Comparison of ENCODE assay signal across 9 cellular contexts in genomic region chr14:50343424-50343823, GRCh38. TPM values are rescaled to one million over a fixed set of nuclear protein-coding genes. Genes with fewer than 3 reads are reported as not detected.
DNase-seq lines count a peak whose midpoint lies in the region; ATAC-seq and TF ChIP-seq lines count a peak whose summit lies in the region.
"Had no signal": no experiment of that assay in that cellular context is flagged by ENCODE, and none has a peak within 500 bp of the region (broad histone marks: within the 10 kb centered on the region; RNA-seq: fewer than 3 reads in every experiment).

No MANE protein-coding gene starts in this region.

- WGBS in suprapubic skin, result 48% methylated on average over 1 of the region's 1 CpG

- peaks cover 12% of the 10 kb centered on the region for H3K27me3 Mint-ChIP-seq in T-helper 2 cell treated with Interferon-gamma antibody and Interleukin-4, amounts not matched to agents 5 μg/mL and 100 μg/mL, for 36 hours (ENCODE audit: low read depth)

- TF ChIP-seq CTCF in suprapubic skin (IDR thresholded peaks at IDR 0.05), result no peak
- no peak for TF ChIP-seq CTCF in A673 (conservative IDR thresholded peaks at IDR 0.05; ENCODE audit: low read depth, low read length)

- POLR2A ChIA-PET in A673 (lab: Charles Lee; ENCODE audit: low non-redundant PET), result no interaction called here

- H3K4me1 ChIP-seq in suprapubic skin (peaks cover 39% of the 10 kb centered on the region), A673 (ENCODE audit: insufficient read depth, low read length, poor library complexity, severe bottlenecking) (peaks cover 17% of the 10 kb centered on the region)

- H3K27me3 ChIP-seq in suprapubic skin (no peaks in the 10 kb centered on the region), A673 (replicated peaks; ENCODE audit: insufficient read depth, low read depth, low read length, poor library complexity) (no peaks in the 10 kb centered on the region)
- H3K27me3 ChIP-seq: Peyer's patch had no signal

- peaks cover 12% of the 10 kb centered on the region for H3K4me1 Mint-ChIP-seq in T-helper 2 cell treated with Interferon-gamma antibody and Interleukin-4, amounts not matched to agents 5 μg/mL and 100 μg/mL, for 36 hours (ENCODE audit: low read depth)

- no peak for ATAC-seq in HG02870 (IDR thresholded peaks at IDR 0.05; ENCODE audit: unreplicated experiment)

- H3K4me3 ChIP-seq in suprapubic skin, result no peak overlapping the region
- H3K4me3 ChIP-seq in A673 (ENCODE audit: low read depth, low read length, poor library complexity, severe bottlenecking), result no peak overlapping the region
- H3K4me3 ChIP-seq: Peyer's patch had no signal

- BruUV-seq in A673 (replicated peaks; lab: Mats Ljungman, UMichigan), result no TSS peak

- no peak for TF ChIP-seq EP300 in suprapubic skin (IDR thresholded peaks at IDR 0.05)

- TF ChIP-seq POLR2A in suprapubic skin (IDR thresholded peaks at IDR 0.05), result no peak

- no peaks in the 10 kb centered on the region for H3K36me3 ChIP-seq in suprapubic skin
- H3K36me3 ChIP-seq in A673 (ENCODE audit: insufficient read depth, low read length, poor library complexity, severe bottlenecking), result no peaks in the 10 kb centered on the region
- H3K36me3 ChIP-seq: Peyer's patch had no signal

- DNase-seq in EH (ENCODE audit: low read depth) (peak; percentile 62), NCI-H524 (lab: John Stamatoyannopoulos, UW) (peak; percentile 79 to 86), inferior parietal cortex (ENCODE audit: extremely low spot score) (peak; percentile 43), suprapubic skin (ENCODE audit: low spot score in 2 of 2) (no peak), A673 (ENCODE audit: low spot score) (no peak)
- DNase-seq in T-helper 2 cell treated with Interferon-gamma antibody and Interleukin-4, amounts not matched to agents 5 μg/mL and 100 μg/mL, for 36 hours (ENCODE audit: low spot score), result no peak

- H3K9me3 Mint-ChIP-seq in T-helper 2 cell treated with Interferon-gamma antibody and Interleukin-4, amounts not matched to agents 5 μg/mL and 100 μg/mL, for 36 hours, result no peaks in the 10 kb centered on the region
- H3K9me3 Mint-ChIP-seq: naive thymus-derived CD4-positive, alpha-beta T cell had no signal

- H3K36me3 Mint-ChIP-seq in T-helper 2 cell treated with Interferon-gamma antibody and Interleukin-4, amounts not matched to agents 5 μg/mL and 100 μg/mL, for 36 hours (ENCODE audit: low read depth), result peaks cover 2% of the 10 kb centered on the region

- no peaks in the 10 kb centered on the region for H3K9me3 ChIP-seq in suprapubic skin
- H3K9me3 ChIP-seq in A673 (ENCODE audit: low read depth, low read length, poor library complexity, severe bottlenecking), result no peaks in the 10 kb centered on the region
- H3K9me3 ChIP-seq: Peyer's patch had no signal

- H3K27ac ChIP-seq in suprapubic skin (peak overlapping the region; percentile 19), A673 (ENCODE audit: low read depth, low read length, poor library complexity, severe bottlenecking) (no peak overlapping the region)

- intact Hi-C loops in A673 (cut with micrococcal nuclease; ENCODE audit: unreplicated experiment), result loop anchor here (5.0 kb wide), 1 partner anchor 189 kb away; the partner anchor contains the start of gene MAP4K5

- CTCF ChIA-PET in A673 (lab: Charles Lee), result interaction anchor here (1.1 kb wide), 1 partner anchor 185 kb away, joined by 3 read pairs; no protein-coding TSS in a partner anchor

- no peak overlapping the region for H3K4me3 Mint-ChIP-seq in T-helper 2 cell treated with Interferon-gamma antibody and Interleukin-4, amounts not matched to agents 5 μg/mL and 100 μg/mL, for 36 hours

- H3K27ac Mint-ChIP-seq in T-helper 2 cell treated with Interferon-gamma antibody and Interleukin-4, amounts not matched to agents 5 μg/mL and 100 μg/mL, for 36 hours, result no peak overlapping the region

RNA-seq across cellular contexts. Expression of gene DMAC2L, which starts 31.3 kb away (rescaled TPM):
- total RNA-seq in suprapubic skin, result 10 to 100 TPM; 11.6 to 20.5 (median 18.3) TPM
- total RNA-seq in A673 (2021), result 18.4 and 20.4 TPM in 2 replicates

RNA-seq across cellular contexts. Expression of gene L2HGDH, which starts 31.4 kb away (rescaled TPM):
- 10 to 100 TPM in 2 of 4 donors, 1 to 10 TPM in 2; 6.8 to 11.0 (median 9.2) TPM for total RNA-seq in suprapubic skin
- 17.4 and 22.9 TPM in 2 replicates for total RNA-seq in A673 (2021)

RNA-seq across cellular contexts. Expression of gene CDKL1, which starts 53.3 kb away (rescaled TPM):
- total RNA-seq in suprapubic skin, result 10 to 100 TPM in 1 of 4 donors, 1 to 10 TPM in 3; 2.4 to 11.9 (median 5.2) TPM
- total RNA-seq in A673 (2021), result 8.7 and 11.3 TPM in 2 replicates

Comparison
In these comparisons a context has a peak if more than half of its experiments do, and no peak if none do; other contexts are left out.
1. DNase-seq: peak in EH (single experiment), NCI-H524 (2 of 2) and inferior parietal cortex (single experiment); none in suprapubic skin (0 of 2), A673 (single experiment) and T-helper 2 cell treated with Interferon-gamma antibody and Interleukin-4, amounts not matched to agents 5 μg/mL and 100 μg/mL, for 36 hours (single experiment).